9 cellular contexts compared by ENCODE assay signal in genomic region chr11:129853508-129854228, GRCh38. TPM values are rescaled to one million over a fixed set of nuclear protein-coding genes. Genes with fewer than 3 reads are reported as not detected.
DNase-seq lines count a peak whose midpoint lies in the region; ATAC-seq, FAIRE-seq and TF ChIP-seq lines count a peak whose summit lies in the region.
"Had no signal": no experiment of that assay in that cellular context is flagged by ENCODE, and none has a peak within 500 bp of the region (broad histone marks: within the 10 kb centered on the region; RNA-seq: fewer than 3 reads in every experiment).

No MANE protein-coding gene starts in this region.

- no peak for TF ChIP-seq POLR2A in lower leg skin (IDR thresholded peaks at IDR 0.05)

- TF ChIP-seq CTCF in lower leg skin (IDR thresholded peaks at IDR 0.05), result no peak

- no peak for FAIRE-seq in urothelium cell line (lab: Jason Lieb, UNC)
- no peak for FAIRE-seq in RCC 7860 (lab: Jason Lieb, UNC)
- FAIRE-seq: H1 had no signal

- WGBS in lower leg skin, 2 donors, result 16 to 21% methylated on average over 10 of the region's 10 CpGs

- ATAC-seq in HG03280 (IDR thresholded peaks at IDR 0.05; ENCODE audit: unreplicated experiment) (no peak), GM19351 (IDR thresholded peaks at IDR 0.05; ENCODE audit: unreplicated experiment) (no peak)

- no peak overlapping the region for H3K4me3 ChIP-seq in lower leg skin (ENCODE audit: low read depth, poor library complexity, severe bottlenecking)

- intact Hi-C loops in lower leg skin (cut with DNase I; ENCODE audit: low total_unique reads), result no loop called here

- DNase-seq in H4 (ENCODE audit: low spot score) (peak; percentile 78), NCI-H526 (lab: John Stamatoyannopoulos, UW) (peak; percentile 82 to 95), lower leg skin (ENCODE audit: low spot score in 2 of 2) (peak; percentile 77 to 91), urothelium cell line (ENCODE audit: low spot score) (peak; percentile 44), RCC 7860 (ENCODE audit: low spot score) (no peak)
- DNase-seq in activated T-helper 9 cell treated with anti-CD3 and anti-CD28 coated beads, Interleukin-2, amount 50 U/mL, for 16 hours (ENCODE audit: low read depth), result peak; percentile 22

RNA-seq across cellular contexts. Expression of gene TMEM45B, which starts 38.0 kb away (rescaled TPM):
- not detected in 2 replicates for total RNA-seq in H4 (2014; rRNA removed; shearing (Covaris generic))
- 10 to 100 TPM; 50.2 to 76.1 (median 55.1) TPM for total RNA-seq in lower leg skin
- total RNA-seq: H1 had no signal

RNA-seq across cellular contexts. Expression of gene NFRKB, which starts 41.7 kb away (rescaled TPM):
- 15.1 and 30.7 TPM in 2 replicates for total RNA-seq in H4 (2014; rRNA removed; shearing (Covaris generic))
- total RNA-seq in lower leg skin, result 10 to 100 TPM; 41.9 to 57.1 (median 53.2) TPM

Comparison
In these comparisons a context has a peak if more than half of its experiments do, and no peak if none do; other contexts are left out.
1. RNA of gene TMEM45B, which starts 38.0 kb away (total RNA-seq): 50.2 to 76.1 TPM in lower leg skin; not detected in H4; every median in the first group is over 10 times any median in the second.